Comparison of ENCODE assay signal across 1 cellular context in the genomic region with DNA sequence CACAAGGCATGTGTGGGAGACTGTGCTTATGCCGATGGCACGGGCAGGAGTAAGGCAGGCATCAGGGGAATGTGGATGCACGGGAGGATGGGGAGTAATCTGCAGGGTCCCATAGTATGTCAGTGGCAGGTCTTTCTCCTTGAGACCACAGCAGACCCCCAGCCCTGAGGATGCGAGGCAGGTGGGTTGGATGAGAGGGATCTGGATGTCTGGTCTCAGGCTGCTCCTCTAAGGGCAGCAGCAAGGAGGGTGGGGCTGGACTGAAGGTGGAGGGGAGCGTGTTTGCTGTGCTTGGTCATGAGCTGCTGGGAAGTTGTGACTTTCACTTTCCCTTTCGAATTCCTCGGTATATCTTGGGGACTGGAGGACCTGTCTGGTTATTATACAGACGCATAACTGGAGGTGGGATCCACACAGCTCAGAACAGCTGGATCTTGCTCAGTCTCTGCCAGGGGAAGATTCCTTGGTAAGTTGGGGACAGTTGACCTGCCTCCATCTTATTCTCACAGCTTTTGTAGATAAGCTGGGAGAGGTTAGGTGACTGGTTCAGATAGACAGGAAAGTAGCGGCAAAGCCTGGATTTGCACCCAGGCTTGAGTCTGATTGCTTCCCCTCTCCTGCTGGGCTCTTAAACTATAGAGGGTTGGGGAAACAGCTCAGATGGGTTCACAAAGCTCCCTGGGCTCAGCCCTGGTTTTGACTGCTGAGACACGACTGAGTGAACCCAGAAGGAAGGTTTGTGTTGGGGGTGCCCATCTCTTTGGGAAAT.
A peak's percentile ranks its signal among the peaks of the same experiment; 100 is the strongest.
TF ChIP-seq lines count a peak whose summit lies in the region.

A gene with protein sequence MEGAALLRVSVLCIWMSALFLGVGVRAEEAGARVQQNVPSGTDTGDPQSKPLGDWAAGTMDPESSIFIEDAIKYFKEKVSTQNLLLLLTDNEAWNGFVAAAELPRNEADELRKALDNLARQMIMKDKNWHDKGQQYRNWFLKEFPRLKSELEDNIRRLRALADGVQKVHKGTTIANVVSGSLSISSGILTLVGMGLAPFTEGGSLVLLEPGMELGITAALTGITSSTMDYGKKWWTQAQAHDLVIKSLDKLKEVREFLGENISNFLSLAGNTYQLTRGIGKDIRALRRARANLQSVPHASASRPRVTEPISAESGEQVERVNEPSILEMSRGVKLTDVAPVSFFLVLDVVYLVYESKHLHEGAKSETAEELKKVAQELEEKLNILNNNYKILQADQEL (plus strand): TSS at position 380 of the 769 bp plus-strand sequence. CDS start 1,823 bp downstream, outside the sequence.

TF ChIP-seq in HepG2, 621 proteins besides CTCF, POLR2A, EP300 and RAD21 (continued from another document):
- TF ChIP-seq ESRRA (CRISPR knock-in tag; IDR thresholded peaks at IDR 0.05; ENCODE audit: low read depth) (0 out of 2 replicates have a peak, but pooled peaks have one; percentile 17), ZSCAN30 (CRISPR knock-in tag; IDR thresholded peaks at IDR 0.05) (peak; percentile 96), ZNF136 (CRISPR knock-in tag; IDR thresholded peaks at IDR 0.05; ENCODE audit: low read depth) (0 out of 2 replicates have a peak, but pooled peaks have one; percentile 28)
